18 cellular contexts compared by ENCODE assay signal in genomic region chr7:131618391-131618790, GRCh38.
"Had no signal": no experiment of that assay in that cellular context is flagged by ENCODE, and none has a peak within 500 bp of the region (broad histone marks: within the 10 kb centered on the region; RNA-seq: fewer than 3 reads in every experiment).

No MANE protein-coding gene starts in this region.

- H3K36me3 Mint-ChIP-seq: activated naive CD4-positive, alpha-beta T cell treated with anti-CD3 and anti-CD28 coated beads, Interleukin-2, amount 50 U/mL, for 72 hours; brain had no signal

- ATAC-seq: activated CD4-positive, CD25-positive, alpha-beta regulatory T cell treated with anti-CD3 and anti-CD28 coated beads, Interleukin-2, amount 50 U/mL, for 24 hours; activated CD8-positive, alpha-beta T cell treated with anti-CD3 and anti-CD28 coated beads, Interleukin-2, amount 10 ng/mL, durations not matched to agents 7 days and 5 days; activated naive CD4-positive, alpha-beta T cell treated with anti-CD3 and anti-CD28 coated beads, Interleukin-2, amount 50 U/mL, for 72 hours; heart right ventricle; left lung; stimulated activated naive CD8-positive, alpha-beta T cell treated with anti-CD3 and anti-CD28 coated beads, Interleukin-15, Interleukin-2, amounts not matched to agents 100 U/mL and 50 U/mL, for 24 hours; T-helper 17 cell; upper lobe of right lung had no signal

- H3K9me3 Mint-ChIP-seq: activated naive CD4-positive, alpha-beta T cell treated with anti-CD3 and anti-CD28 coated beads, Interleukin-2, amount 50 U/mL, for 72 hours; nephron had no signal

- H3K4me3 Mint-ChIP-seq: activated CD8-positive, alpha-beta T cell treated with anti-CD3 and anti-CD28 coated beads, Interleukin-2, amount 10 ng/mL, durations not matched to agents 7 days and 5 days; brain; nephron; T-helper 17 cell had no signal

- DNase-seq: activated CD4-positive, alpha-beta T cell treated with anti-CD3 and anti-CD28 coated beads, Interleukin-2, amount 50 U/mL, for 1 hour; activated CD8-positive, alpha-beta T cell treated with anti-CD3 and anti-CD28 coated beads, Interleukin-2, amount 10 ng/mL, durations not matched to agents 7 days and 5 days; activated gamma-delta T cell treated with Interleukin-2 at 50 U/mL for 16 hours; activated T-cell treated with anti-CD3 and anti-CD28 coated beads, Interleukin-2, amount 50 U/mL, for 1 hour; aorta; foreskin fibroblast; heart right ventricle; left lung; ovary; stimulated activated CD4-positive, alpha-beta T cell treated with anti-CD3 and anti-CD28 coated beads, Interleukin-12 subunit alpha, Interleukin-12 subunit beta, amount 100 ng/mL, for 4 hours; stimulated activated CD4-positive, alpha-beta T cell treated with anti-CD3 and anti-CD28 coated beads, Interleukin-4, amount 100 ng/mL, for 4 hours; stimulated activated naive CD8-positive, alpha-beta T cell treated with anti-CD3 and anti-CD28 coated beads, Interleukin-15, Interleukin-2, amounts not matched to agents 100 U/mL and 50 U/mL, for 24 hours; T-helper 17 cell; upper lobe of right lung had no signal

- H3K27ac Mint-ChIP-seq: activated CD8-positive, alpha-beta T cell treated with anti-CD3 and anti-CD28 coated beads, Interleukin-2, amount 10 ng/mL, durations not matched to agents 7 days and 5 days; nephron; T-helper 17 cell had no signal
